8 cellular contexts compared by ENCODE assay signal in genomic region chr6:21596379-21597242, GRCh38. TPM values are rescaled to one million over a fixed set of nuclear protein-coding genes. Genes with fewer than 3 reads are reported as not detected.
DNase-seq lines count a peak whose midpoint lies in the region; ATAC-seq and TF ChIP-seq lines count a peak whose summit lies in the region.

No MANE protein-coding gene starts in this region.

- CTCF ChIA-PET in activated B cell treated with CpG ODN at 0.5 μM for 24 hours (lab: Charles Lee) = interaction anchor here (2.9 kb wide), 1 partner anchor 8 kb away, joined by 14 read pairs; no protein-coding TSS in a partner anchor

- no peaks in the 10 kb centered on the region for H3K9me3 Mint-ChIP-seq in activated B cell treated with CpG ODN at 0.5 μM for 24 hours

- no peak for ATAC-seq in activated B cell treated with CpG ODN at 0.5 μM for 24 hours (ENCODE audit: low read depth)
- no peak for ATAC-seq in thoracic aorta (ENCODE audit: insufficient number of reproducible peaks, low FRiP score, low read depth)
- ATAC-seq in GM19467 (IDR thresholded peaks at IDR 0.05; ENCODE audit: unreplicated experiment) = no peak

- POLR2A ChIA-PET in activated B cell treated with CpG ODN at 0.5 μM for 24 hours (lab: Charles Lee) = interaction anchor here (0.6 to 1.3 kb wide), 4 partner anchors 9 to 1194 kb away, joined by 3 to 5 read pairs (median 4); no protein-coding TSS in a partner anchor

- H3K4me3 ChIP-seq in epithelial cell of esophagus (ENCODE audit: low read length) (peak overlapping the region; percentile 87), mesodermal cell (ENCODE audit: extremely low read depth, insufficient read depth, low read length, poor library complexity, severe bottlenecking) (peak overlapping the region; percentile 96), thoracic aorta (peak overlapping the region; percentile 95)

- peak overlapping the region; percentile 93 for H3K4me3 Mint-ChIP-seq in activated B cell treated with CpG ODN at 0.5 μM for 24 hours

- intact Hi-C loops in activated B cell treated with CpG ODN at 0.5 μM for 24 hours (cut with micrococcal nuclease) = loop anchor here (2.0 to 10.0 kb wide), 4 partner anchors 338 to 1302 kb away; no protein-coding TSS in a partner anchor

- H3K9me3 ChIP-seq in mesodermal cell (ENCODE audit: control insufficient read depth, low read length) (no peaks in the 10 kb centered on the region), thoracic aorta (no peaks in the 10 kb centered on the region)

- peak; percentile 39 for TF ChIP-seq POLR2A in GM15510 (IDR thresholded peaks at IDR 0.05; ENCODE audit: borderline replicate concordance, extremely low read depth, insufficient read length)

- TF ChIP-seq CTCF in activated B cell treated with CpG ODN at 0.5 μM for 24 hours (IDR thresholded peaks at IDR 0.05) (no peak), epithelial cell of esophagus (IDR thresholded peaks at IDR 0.05; ENCODE audit: insufficient read depth, low read depth, low read length, missing control alignments) (peak; percentile 41), thoracic aorta (IDR thresholded peaks at IDR 0.05) (peak; percentile 40)

- DNase-seq in AML-193 (lab: John Stamatoyannopoulos, UW) = peak; percentile 68 to 71
- DNase-seq in NCI-H1694 treated with DMSO at 0.1 percent for 48 hours (lab: John Stamatoyannopoulos, UW) = peak; percentile 65
- DNase-seq in activated B cell treated with CpG ODN at 0.5 μM for 24 hours = peak; percentile 27
- DNase-seq in epithelial cell of esophagus (ENCODE audit: low read depth) = peak; percentile 59
- peak; percentile 7 for DNase-seq in thoracic aorta (ENCODE audit: low spot score)

- H3K27me3 ChIP-seq in thoracic aorta (replicated peaks; ENCODE audit: insufficient read depth) = no peaks in the 10 kb centered on the region

- peak overlapping the region; percentile 90 for H3K27ac ChIP-seq in mesodermal cell (ENCODE audit: low read depth, low read length, severe bottlenecking)
- H3K27ac ChIP-seq in thoracic aorta = peak overlapping the region; percentile 92 to 95

- H3K4me1 ChIP-seq in mesodermal cell (ENCODE audit: control insufficient read depth, insufficient read depth, low read length, poor library complexity, severe bottlenecking) (peaks cover 8% of the 10 kb centered on the region), thoracic aorta (ENCODE audit: control insufficient read depth in 1 of 2, low read depth in 2 of 2) (peaks cover 5 to 24% of the 10 kb centered on the region in 2 donors)

- peaks cover 3% of the 10 kb centered on the region for H3K27me3 Mint-ChIP-seq in activated B cell treated with CpG ODN at 0.5 μM for 24 hours

- H3K36me3 ChIP-seq in mesodermal cell (ENCODE audit: control insufficient read depth, insufficient read depth, low read length) (peaks cover 37% of the 10 kb centered on the region), thoracic aorta (no peaks in the 10 kb centered on the region)

- peaks cover 6% of the 10 kb centered on the region for H3K36me3 Mint-ChIP-seq in activated B cell treated with CpG ODN at 0.5 μM for 24 hours (ENCODE audit: low read depth)

- peaks cover 34% of the 10 kb centered on the region for H3K4me1 Mint-ChIP-seq in activated B cell treated with CpG ODN at 0.5 μM for 24 hours

- WGBS in mesodermal cell (ENCODE audit: insufficient coverage in 2 of 2), 2 experiments = 0% methylated on average over 14 to 16 of the region's 37 CpGs

- peak overlapping the region; percentile 79 for H3K27ac Mint-ChIP-seq in activated B cell treated with CpG ODN at 0.5 μM for 24 hours

RNA-seq across cellular contexts. Expression of gene SOX4, which starts 3.1 kb away (rescaled TPM):
- total RNA-seq in activated B cell treated with CpG ODN at 0.5 μM for 24 hours (3.4 and 3.5 TPM in 2 replicates), thoracic aorta (10 to 100 TPM in 1 of 2 donors, 1 to 10 TPM in 1; 5.6 to 22.1 TPM)
- polyA plus RNA-seq in mesodermal cell (2013, experiment 1 of 2) = 107 TPM
- 90.0 TPM for polyA plus RNA-seq in mesodermal cell (2013, experiment 2 of 2)

Comparison
In these comparisons a context has a peak if more than half of its experiments do, and no peak if none do; other contexts are left out.
1. DNase-seq: peak in every context shown above with its lines; median percentile 70 in AML-193; 65 in NCI-H1694 treated with DMSO at 0.1 percent for 48 hours; 59 in epithelial cell of esophagus; 27 in activated B cell treated with CpG ODN at 0.5 μM for 24 hours; 7 in thoracic aorta.